21 cellular contexts compared by ENCODE assay signal in genomic region chr20:63080411-63080810, GRCh38.
DNase-seq lines count a peak whose midpoint lies in the region; ATAC-seq, FAIRE-seq and TF ChIP-seq lines count a peak whose summit lies in the region.
"Had no signal": no experiment of that assay in that cellular context is flagged by ENCODE, and none has a peak within 500 bp of the region (broad histone marks: within the 10 kb centered on the region; RNA-seq: fewer than 3 reads in every experiment).

No MANE protein-coding gene starts in this region.

- H3K4me3 ChIP-seq in right lobe of liver: no peak overlapping the region
- no peak overlapping the region for H3K4me3 ChIP-seq in HepG2 (replicated peaks in 1 of 3; ENCODE audit: insufficient read depth in 1 of 3, low read depth in 2 of 3, low read length in 3 of 3)
- H3K4me3 ChIP-seq in lower lobe of right lung: no peak overlapping the region
- no peak overlapping the region for H3K4me3 ChIP-seq in upper lobe of right lung

- H3K4me3 Mint-ChIP-seq in activated T-cell treated with anti-CD3 and anti-CD28 coated beads, Interleukin-2, amount 50 U/mL, for 4 hours: no peak overlapping the region
- H3K4me3 Mint-ChIP-seq: CD4-positive, CD25-positive, alpha-beta regulatory T cell; HFFc6 had no signal

- H3K36me3 ChIP-seq in right lobe of liver (no peaks in the 10 kb centered on the region), HepG2 (replicated peaks in 1 of 2; ENCODE audit: control insufficient read depth in 1 of 2, insufficient read depth in 2 of 2, low read length in 2 of 2) (no peaks in the 10 kb centered on the region), lower lobe of right lung (no peaks in the 10 kb centered on the region), upper lobe of right lung (no peaks in the 10 kb centered on the region)

- no peak overlapping the region for H2AFZ ChIP-seq in HepG2 (ENCODE audit: low read length)

- no peak overlapping the region for H3K4me2 ChIP-seq in HepG2 (ENCODE audit: low read depth, low read length)
- H3K4me2 ChIP-seq: KMS-11 had no signal

- H3K9me3 ChIP-seq in right lobe of liver (peaks cover 0 to 9% (median 0%) of the 10 kb centered on the region in 4 donors), HepG2 (ENCODE audit: low read length) (peaks cover 6% of the 10 kb centered on the region), lower lobe of right lung (peaks cover 19% of the 10 kb centered on the region), upper lobe of right lung (peaks cover 7% of the 10 kb centered on the region)

- intact Hi-C loops in right lobe of liver (cut with DNase I): no loop called here
- intact Hi-C loops in HepG2 (cut with micrococcal nuclease; ENCODE audit: unreplicated experiment): no loop called here
- intact Hi-C loops in lower lobe of right lung (cut with DNase I): no loop called here
- intact Hi-C loops in upper lobe of right lung (cut with DNase I): no loop called here

- H3K27me3 Mint-ChIP-seq in activated T-cell treated with anti-CD3 and anti-CD28 coated beads, Interleukin-2, amount 50 U/mL, for 4 hours (ENCODE audit: low read depth): peaks cover 43% of the 10 kb centered on the region

- peak; percentile 3 for DNase-seq in activated T-cell treated with anti-CD3 and anti-CD28 coated beads, Interleukin-2, amount 50 U/mL, for 4 hours
- DNase-seq in activated T-cell treated with anti-CD3 and anti-CD28 coated beads for 4 hours (no peak), right lobe of liver (peak; percentile 7 to 47 (median 31)), HepG2 (ENCODE audit: low spot score) (no peak), lower lobe of right lung (peak; percentile 23), upper lobe of right lung (peak; percentile 52), kidney glomerular epithelial cell (lab: John Stamatoyannopoulos, UW) (no peak)
- DNase-seq: 8988T; CD4-positive, CD25-positive, alpha-beta regulatory T cell; DMS153; GDM1; HFFc6; MV-4-11; NCI-H187; NCI-H2107; NCI-H2227 treated with DMSO at 0.1 percent for 48 hours; NCI-H510A treated with DMSO at 0.1 percent for 48 hours; NCI-H774 had no signal

- in situ Hi-C loops in HepG2 (cut with HindIII; ENCODE audit: extremely low pct_ligation_motif_present, low pct_unique_long_range_greater_than_20kb): no loop called here

- no CpG with 5 or more reads among the region's 10 CpGs for WGBS in right lobe of liver (ENCODE audit: insufficient coverage, low coverage, low lambda C conversion rate, missing lambda C conversion rate)
- 22% methylated on average over 10 of the region's 10 CpGs for WGBS in HepG2 (ENCODE audit: low lambda C conversion rate)

- POLR2A ChIA-PET in HepG2 (lab: Yijun Ruan, JAX): no interaction called here

- H3K79me2 ChIP-seq in HepG2 (ENCODE audit: insufficient read depth, low read length): no peaks in the 10 kb centered on the region

- H3K4me1 ChIP-seq in right lobe of liver (no peaks in the 10 kb centered on the region), HepG2 (ENCODE audit: insufficient read depth, low read length) (peaks cover 23% of the 10 kb centered on the region), lower lobe of right lung (no peaks in the 10 kb centered on the region), upper lobe of right lung (no peaks in the 10 kb centered on the region)

- H3K4me1 Mint-ChIP-seq in activated T-cell treated with anti-CD3 and anti-CD28 coated beads, Interleukin-2, amount 50 U/mL, for 4 hours (ENCODE audit: low read depth): no peaks in the 10 kb centered on the region
- H3K4me1 Mint-ChIP-seq: CD4-positive, CD25-positive, alpha-beta regulatory T cell had no signal

- CTCF ChIA-PET in HepG2 (lab: Yijun Ruan, JAX; ENCODE audit: low intra/inter-chr PET ratio, low total read pairs): no interaction called here

- TF ChIP-seq POLR2A in right lobe of liver (IDR thresholded peaks at IDR 0.05): no peak
- no peak for TF ChIP-seq POLR2A in HepG2 (IDR thresholded peaks at IDR 0.05; ENCODE audit: insufficient read depth in 1 of 2, low read depth in 2 of 2, low read length in 2 of 2)

- no peak for FAIRE-seq in HepG2 (lab: Jason Lieb, UNC)
- FAIRE-seq: H54 had no signal

- TF ChIP-seq CTCF in right lobe of liver (IDR thresholded peaks at IDR 0.05): no peak
- TF ChIP-seq CTCF in HepG2 (CRISPR knock-in tag; IDR thresholded peaks at IDR 0.05): no peak
- TF ChIP-seq CTCF in lower lobe of right lung (IDR thresholded peaks at IDR 0.05): no peak
- TF ChIP-seq CTCF in upper lobe of right lung (IDR thresholded peaks at IDR 0.05): no peak

- no peak for ATAC-seq in activated T-cell treated with anti-CD3 and anti-CD28 coated beads, Interleukin-2, amount 50 U/mL, for 4 hours
- no peak for ATAC-seq in right lobe of liver
- no peak for ATAC-seq in HepG2
- no peak for ATAC-seq in lower lobe of right lung
- no peak for ATAC-seq in upper lobe of right lung
- no peak for ATAC-seq in HG02642 (IDR thresholded peaks at IDR 0.05; ENCODE audit: poor library complexity, unreplicated experiment)

- H3K27ac ChIP-seq in right lobe of liver (no peak overlapping the region), HepG2 (ENCODE audit: extremely low read length, insufficient read depth, low read length) (no peak overlapping the region), lower lobe of right lung (no peak overlapping the region), upper lobe of right lung (no peak overlapping the region)
- H3K27ac ChIP-seq: KMS-11 had no signal

- H3K27me3 ChIP-seq in right lobe of liver (no peaks in the 10 kb centered on the region), HepG2 (ENCODE audit: control insufficient read depth in 1 of 2, insufficient read depth in 2 of 2, low read length in 2 of 2) (peaks cover 18 to 35% of the 10 kb centered on the region in 2 experiments), lower lobe of right lung (ENCODE audit: low read depth) (peaks cover 34% of the 10 kb centered on the region), upper lobe of right lung (peaks cover 7% of the 10 kb centered on the region)

- no peak overlapping the region for H3K9ac ChIP-seq in HepG2 (ENCODE audit: insufficient read depth, low read depth, low read length)
- H3K9ac ChIP-seq: KMS-11 had no signal

- BruUV-seq in HepG2 (replicated peaks; lab: Mats Ljungman, UMichigan): no TSS peak

- no peak for TF ChIP-seq EP300 in HepG2 (IDR thresholded peaks at IDR 0.05; ENCODE audit: low read depth in 2 of 2, low read length in 2 of 2)
- no peak for TF ChIP-seq EP300 in HepG2 (CRISPR knock-in tag; IDR thresholded peaks at IDR 0.05; ENCODE audit: borderline replicate concordance)

- H4K20me1 ChIP-seq in HepG2 (ENCODE audit: insufficient read depth, low read length): peaks cover 14% of the 10 kb centered on the region; the same call in 1 of the 2 replicates

- H3K9me3 Mint-ChIP-seq in activated T-cell treated with anti-CD3 and anti-CD28 coated beads, Interleukin-2, amount 50 U/mL, for 4 hours: peaks cover 36% of the 10 kb centered on the region

- TF ChIP-seq RAD21 in HepG2 (CRISPR knock-in tag; IDR thresholded peaks at IDR 0.05): no peak

- peaks cover 3% of the 10 kb centered on the region for H3K36me3 Mint-ChIP-seq in activated T-cell treated with anti-CD3 and anti-CD28 coated beads, Interleukin-2, amount 50 U/mL, for 4 hours (ENCODE audit: insufficient read depth)
- H3K36me3 Mint-ChIP-seq: CD4-positive, CD25-positive, alpha-beta regulatory T cell had no signal

TF ChIP-seq in HepG2, 621 proteins besides CTCF, POLR2A, EP300 and RAD21:
- TF ChIP-seq SNAPC2 (CRISPR knock-in tag; IDR thresholded peaks at IDR 0.05): no peak

Comparison
In these comparisons a context has a peak if more than half of its experiments do, and no peak if none do; other contexts are left out.
1. DNase-seq: peak in activated T-cell treated with anti-CD3 and anti-CD28 coated beads, Interleukin-2, amount 50 U/mL, for 4 hours (single experiment), right lobe of liver (3 of 3), lower lobe of right lung (single experiment) and upper lobe of right lung (single experiment); none in activated T-cell treated with anti-CD3 and anti-CD28 coated beads for 4 hours (single experiment), HepG2 (single experiment) and kidney glomerular epithelial cell (single experiment).